Comparison of ENCODE assay signal across 8 cellular contexts in genomic region chr1:112674986-112675727, GRCh38. TPM values are rescaled to one million over a fixed set of nuclear protein-coding genes. Genes with fewer than 3 reads are reported as not detected.
A peak's percentile ranks its signal among the peaks of the same experiment; 100 is the strongest.
DNase-seq lines count a peak whose midpoint lies in the region; ATAC-seq and TF ChIP-seq lines count a peak whose summit lies in the region.

No MANE protein-coding gene starts in this region.

- TF ChIP-seq CTCF in retinal pigment epithelial cell (conservative IDR thresholded peaks at IDR 0.05; ENCODE audit: low read depth, low read length): no peak

- H3K4me3 ChIP-seq in right cardiac atrium (ENCODE audit: low read length) (peak overlapping the region; percentile 95), retinal pigment epithelial cell (ENCODE audit: low read length) (peak overlapping the region; percentile 89)

- H3K4me1 Mint-ChIP-seq in activated naive CD8-positive, alpha-beta T cell treated with anti-CD3 and anti-CD28 coated beads, Interleukin-2, amount 50 U/mL, for 24 hours: peaks cover 42% of the 10 kb centered on the region

- intact Hi-C loops in right cardiac atrium (cut with DNase I): loop anchor here in 2 of 4 donors (5.0 to 10.0 kb wide), 2 partner anchors 32 to 50 kb away; partner anchors contain the start of gene RHOC (in 1 of the 2)

- peak overlapping the region; percentile 71 for H3K27ac ChIP-seq in right cardiac atrium (ENCODE audit: low read length)

- H3K9me3 ChIP-seq in right cardiac atrium (ENCODE audit: control insufficient read depth, low read length): no peaks in the 10 kb centered on the region

- peak overlapping the region; percentile 89 for H3K4me3 Mint-ChIP-seq in activated naive CD8-positive, alpha-beta T cell treated with anti-CD3 and anti-CD28 coated beads, Interleukin-2, amount 50 U/mL, for 24 hours

- under 1% methylated on average over 68 of the region's 68 CpGs for WGBS in right cardiac atrium

- no peaks in the 10 kb centered on the region for H3K9me3 Mint-ChIP-seq in activated naive CD8-positive, alpha-beta T cell treated with anti-CD3 and anti-CD28 coated beads, Interleukin-2, amount 50 U/mL, for 24 hours

- no peaks in the 10 kb centered on the region for H3K4me1 ChIP-seq in right cardiac atrium (ENCODE audit: control insufficient read depth, insufficient read depth, low read length)

- peak overlapping the region; percentile 95 for H3K27ac Mint-ChIP-seq in activated naive CD8-positive, alpha-beta T cell treated with anti-CD3 and anti-CD28 coated beads, Interleukin-2, amount 50 U/mL, for 24 hours

- H3K27me3 ChIP-seq in right cardiac atrium (ENCODE audit: control insufficient read depth, insufficient read depth): no peaks in the 10 kb centered on the region

- DNase-seq in AG08396 (ENCODE audit: low spot score) (peak; percentile 64), SK-MEL-5 (ENCODE audit: low read depth, low spot score) (peak; percentile 8), right cardiac atrium (peak; percentile 57 to 84 (median 84)), retinal pigment epithelial cell (ENCODE audit: low read depth) (no peak), 8988T (no peak)
- peak; percentile 56 for DNase-seq in activated naive CD8-positive, alpha-beta T cell treated with anti-CD3 and anti-CD28 coated beads, Interleukin-2, amount 50 U/mL, for 24 hours

- no peaks in the 10 kb centered on the region for H3K27me3 Mint-ChIP-seq in activated naive CD8-positive, alpha-beta T cell treated with anti-CD3 and anti-CD28 coated beads, Interleukin-2, amount 50 U/mL, for 24 hours

- H3K36me3 Mint-ChIP-seq in activated naive CD8-positive, alpha-beta T cell treated with anti-CD3 and anti-CD28 coated beads, Interleukin-2, amount 50 U/mL, for 24 hours (ENCODE audit: low read depth): peaks cover 36% of the 10 kb centered on the region

- in situ Hi-C loops in SK-MEL-5 (cut with HindIII; ENCODE audit: low pct_unique_long_range_greater_than_20kb, low sequenced_read_pairs): no loop called here

- ATAC-seq in GM19035 (IDR thresholded peaks at IDR 0.05; ENCODE audit: unreplicated experiment): peak; percentile 54
- ATAC-seq in HG03432 (IDR thresholded peaks at IDR 0.05; ENCODE audit: unreplicated experiment): peak; percentile 52
- peak; percentile 55 for ATAC-seq in activated naive CD8-positive, alpha-beta T cell treated with anti-CD3 and anti-CD28 coated beads, Interleukin-2, amount 50 U/mL, for 24 hours
- peak; percentile 78 to 81 for ATAC-seq in right cardiac atrium

RNA-seq across cellular contexts. Expression of gene MOV10, which starts 0.7 kb away (rescaled TPM):
- total RNA-seq in SK-MEL-5 (2014; rRNA removed; shearing (Covaris generic)): 29.1 TPM in 2 replicates
- 36.1 and 61.7 TPM in 2 replicates for polyA plus RNA-seq in SK-MEL-5 (2015; cell fraction: cytosol; rRNA removed)
- polyA plus RNA-seq in SK-MEL-5 (2015; cell fraction: nucleus; rRNA removed): 221 and 258 TPM in 2 replicates
- 10 to 100 TPM; 14.1 to 20.3 (median 18.3) TPM for total RNA-seq in right cardiac atrium
- polyA plus RNA-seq in right cardiac atrium: 19.4 TPM

RNA-seq across cellular contexts. Expression of gene RHOC, which starts 31.8 kb away (rescaled TPM):
- 100 and 125 TPM in 2 replicates for total RNA-seq in SK-MEL-5 (2014; rRNA removed; shearing (Covaris generic))
- polyA plus RNA-seq in SK-MEL-5 (2015; cell fraction: cytosol; rRNA removed): 142 and 159 TPM in 2 replicates
- polyA plus RNA-seq in SK-MEL-5 (2015; cell fraction: nucleus; rRNA removed): 61.4 and 72.8 TPM in 2 replicates
- total RNA-seq in right cardiac atrium: 100 to 1,000 TPM; 169 to 222 (median 209) TPM
- 262 TPM for polyA plus RNA-seq in right cardiac atrium

RNA-seq across cellular contexts. Expression of gene PPM1J, which starts 40.0 kb away (rescaled TPM):
- total RNA-seq in SK-MEL-5 (2014; rRNA removed; shearing (Covaris generic)): 0.40 and 0.61 TPM in 2 replicates
- 1.2 and 1.6 TPM in 2 replicates for polyA plus RNA-seq in SK-MEL-5 (2015; cell fraction: cytosol; rRNA removed)
- 2.5 and 14.7 TPM in 2 replicates for polyA plus RNA-seq in SK-MEL-5 (2015; cell fraction: nucleus; rRNA removed)
- 1 to 10 TPM; 5.5 to 9.0 (median 6.3) TPM for total RNA-seq in right cardiac atrium
- polyA plus RNA-seq in right cardiac atrium: 6.4 TPM

RNA-seq across cellular contexts. Expression of gene CAPZA1, which starts 55.5 kb away (rescaled TPM):
- total RNA-seq in SK-MEL-5 (2014; rRNA removed; shearing (Covaris generic)): 137 and 146 TPM in 2 replicates
- polyA plus RNA-seq in SK-MEL-5 (2015; cell fraction: cytosol; rRNA removed): 77.5 and 107 TPM in 2 replicates
- 76.1 and 88.7 TPM in 2 replicates for polyA plus RNA-seq in SK-MEL-5 (2015; cell fraction: nucleus; rRNA removed)
- 10 to 100 TPM; 30.2 to 53.4 (median 43.4) TPM for total RNA-seq in right cardiac atrium
- polyA plus RNA-seq in right cardiac atrium: 22.3 TPM

RNA-seq across cellular contexts. Expression of gene ST7L, which starts 56.2 kb away (rescaled TPM):
- total RNA-seq in SK-MEL-5 (2014; rRNA removed; shearing (Covaris generic)): 23.8 and 28.2 TPM in 2 replicates
- 23.3 and 28.1 TPM in 2 replicates for polyA plus RNA-seq in SK-MEL-5 (2015; cell fraction: cytosol; rRNA removed)
- 8.7 and 32.1 TPM in 2 replicates for polyA plus RNA-seq in SK-MEL-5 (2015; cell fraction: nucleus; rRNA removed)
- total RNA-seq in right cardiac atrium: 10 to 100 TPM; 13.7 to 18.9 (median 16.3) TPM
- polyA plus RNA-seq in right cardiac atrium: 7.2 TPM

Comparison
In these comparisons a context has a peak if more than half of its experiments do, and no peak if none do; other contexts are left out.
1. DNase-seq: peak in AG08396 (single experiment), SK-MEL-5 (single experiment), activated naive CD8-positive, alpha-beta T cell treated with anti-CD3 and anti-CD28 coated beads, Interleukin-2, amount 50 U/mL, for 24 hours (single experiment) and right cardiac atrium (3 of 3); none in retinal pigment epithelial cell (single experiment) and 8988T (single experiment).
2. Peak in every context shown above with its lines, with median percentiles within 50 percentile points of each other: ATAC-seq.